In genomic region chr14:54378893-54379292, GRCh38 we compare ENCODE assay signal across 1 cellular context. TPM values are rescaled to one million over a fixed set of nuclear protein-coding genes. Genes with fewer than 3 reads are reported as not detected.
"Had no signal": no experiment of that assay in that cellular context is flagged by ENCODE, and none has a peak within 500 bp of the region (broad histone marks: within the 10 kb centered on the region; RNA-seq: fewer than 3 reads in every experiment).

No MANE protein-coding gene starts in this region.

RNA-seq across cellular contexts. Expression of gene CDKN3, which starts 17.9 kb away (rescaled TPM):
- total RNA-seq: ascending aorta had no signal
